11 cellular contexts compared by ENCODE assay signal in the genomic region with DNA sequence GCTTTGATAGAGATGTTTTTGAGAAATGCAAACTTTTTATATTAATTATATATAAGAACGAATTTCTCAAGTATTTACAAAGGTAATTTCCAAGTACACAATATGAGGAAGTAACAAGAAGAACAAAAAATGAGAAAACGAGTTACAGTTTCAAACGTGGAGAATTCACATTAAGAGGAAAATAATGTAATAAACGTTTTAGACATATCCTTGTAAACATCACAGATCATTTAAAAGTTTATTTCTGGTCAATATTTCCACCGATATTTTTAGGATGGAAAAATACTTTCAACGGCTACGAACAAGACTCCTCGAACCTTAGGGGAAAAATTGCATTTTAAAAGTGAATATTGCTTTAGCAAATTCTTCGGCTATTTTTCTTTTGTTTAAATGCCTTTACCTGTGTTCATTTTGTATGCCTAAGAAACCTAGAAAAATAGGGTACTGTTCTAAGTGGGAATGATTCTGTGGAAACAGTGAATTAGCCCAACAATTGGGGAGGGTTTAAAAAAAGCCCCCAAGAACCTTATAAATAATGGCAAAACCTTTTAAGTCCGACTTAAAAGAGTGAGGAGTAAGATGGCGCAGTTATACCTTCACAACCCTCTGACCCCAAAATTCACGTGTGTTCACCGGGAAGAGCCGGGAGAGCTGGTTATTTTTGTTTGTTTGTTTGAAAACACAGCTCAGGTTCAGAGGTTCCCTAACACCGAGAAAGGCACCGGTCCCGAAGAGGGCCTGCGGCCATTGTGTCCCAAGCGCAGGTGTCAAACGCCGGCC. TPM values are rescaled to one million over a fixed set of nuclear protein-coding genes. Genes with fewer than 3 reads are reported as not detected.
A peak's percentile ranks its signal among the peaks of the same experiment; 100 is the strongest.
DNase-seq lines count a peak whose midpoint lies in the region; ATAC-seq, FAIRE-seq and TF ChIP-seq lines count a peak whose summit lies in the region.
"Had no signal": no experiment of that assay in that cellular context is flagged by ENCODE, and none has a peak within 500 bp of the region (broad histone marks: within the 10 kb centered on the region; RNA-seq: fewer than 3 reads in every experiment).

No MANE protein-coding gene starts in this region.

- H3K23ac ChIP-seq in H1 (ENCODE audit: insufficient read length), result no peak overlapping the region

- no peak for TF ChIP-seq RAD21 in H1 (IDR thresholded peaks at IDR 0.05 in 1 of 2, conservative IDR thresholded peaks at IDR 0.05 in 1 of 2; ENCODE audit: low read depth in 2 of 2, low read length in 2 of 2)

- H4K5ac ChIP-seq in H1 (ENCODE audit: insufficient read length, low read depth, low read length), result no peak overlapping the region

- no peak overlapping the region for H3K18ac ChIP-seq in H1 (ENCODE audit: extremely low read depth, low read length)

- H3K4me3 Mint-ChIP-seq in CD4-positive, CD25-positive, alpha-beta regulatory T cell, result peak overlapping the region; percentile 8 to 44 (median 18)
- H3K4me3 Mint-ChIP-seq in naive thymus-derived CD4-positive, alpha-beta T cell, result peak overlapping the region in 9 of 10 donors; percentile 29 to 77 (median 69)
- H3K4me3 Mint-ChIP-seq in activated CD4-positive, alpha-beta memory T cell treated with anti-CD3 and anti-CD28 coated beads for 36 hours, result no peak overlapping the region

- no peak overlapping the region for H2BK120ac ChIP-seq in H1 (replicated peaks; ENCODE audit: low read depth, low read length)

- no peak overlapping the region for H2AK5ac ChIP-seq in H1 (ENCODE audit: low read depth, low read length)

- H3K36me3 Mint-ChIP-seq in CD4-positive, CD25-positive, alpha-beta regulatory T cell, result no peaks in the 10 kb centered on the region
- H3K36me3 Mint-ChIP-seq in naive thymus-derived CD4-positive, alpha-beta T cell, result peaks cover 0 to 7% (median 0%) of the 10 kb centered on the region in 5 donors
- no peaks in the 10 kb centered on the region for H3K36me3 Mint-ChIP-seq in activated CD4-positive, alpha-beta memory T cell treated with anti-CD3 and anti-CD28 coated beads for 36 hours
- H3K36me3 Mint-ChIP-seq: memory B cell had no signal

- no peak for TF ChIP-seq POLR2A in H1 (IDR thresholded peaks at IDR 0.05; ENCODE audit: control extremely low read depth in 1 of 2, low read depth in 2 of 2, low read length in 2 of 2)

- H4K8ac ChIP-seq in H1 (ENCODE audit: extremely low read depth, insufficient read depth, low read length), result no peak overlapping the region; the same call in 1 of the 2 replicates

- peak overlapping the region; percentile 87 to 94 for H3K4me2 ChIP-seq in H1 (ENCODE audit: insufficient read depth in 1 of 2, low read depth in 2 of 2, low read length in 2 of 2)

- H4K20me1 ChIP-seq in H1 (replicated peaks in 1 of 2; ENCODE audit: control insufficient read depth in 1 of 2, insufficient read depth in 2 of 2, low read length in 2 of 2), result peaks cover 1 to 2% of the 10 kb centered on the region in 2 experiments

- H2BK12ac ChIP-seq in H1 (ENCODE audit: low read depth, low read length), result no peak overlapping the region

- H3K4me1 Mint-ChIP-seq in CD4-positive, CD25-positive, alpha-beta regulatory T cell, result peaks cover 0 to 30% (median 14%) of the 10 kb centered on the region in 4 donors
- peaks cover 14 to 34% (median 23%) of the 10 kb centered on the region in 7 donors for H3K4me1 Mint-ChIP-seq in naive thymus-derived CD4-positive, alpha-beta T cell
- H3K4me1 Mint-ChIP-seq in activated CD4-positive, alpha-beta memory T cell treated with anti-CD3 and anti-CD28 coated beads for 36 hours (ENCODE audit: low read depth), result peaks cover 19% of the 10 kb centered on the region

- no peaks in the 10 kb centered on the region for H3K79me1 ChIP-seq in H1 (ENCODE audit: low read depth, low read length)

- ATAC-seq in CD4-positive, CD25-positive, alpha-beta regulatory T cell (ENCODE audit: low read depth in 2 of 2), result no peak
- no peak for ATAC-seq in naive thymus-derived CD4-positive, alpha-beta T cell
- ATAC-seq in GM18867 (IDR thresholded peaks at IDR 0.05; ENCODE audit: unreplicated experiment), result no peak

- H3K27ac ChIP-seq in CD4-positive, CD25-positive, alpha-beta regulatory T cell (ENCODE audit: insufficient read depth, low read length, poor library complexity, severe bottlenecking), result no peak overlapping the region
- no peak overlapping the region for H3K27ac ChIP-seq in H1 (ENCODE audit: low read depth, low read length)
- H3K27ac ChIP-seq in naive thymus-derived CD4-positive, alpha-beta T cell (ENCODE audit: low read depth, low read length), result no peak overlapping the region
- H3K27ac ChIP-seq: brain microvascular endothelial cell had no signal

- WGBS in H1 (ENCODE audit: extremely low coverage in 1 of 2, insufficient coverage in 1 of 2, insufficient read length in 1 of 2, insufficient replicate concordance in 2 of 2, low coverage in 1 of 2, low lambda C conversion rate in 2 of 2, missing lambda C conversion rate in 1 of 2), 2 experiments, result 15% methylated on average over 21 of the region's 21 CpGs; no CpG with 5 or more reads in 1 of the 2 experiments

- H3K14ac ChIP-seq in H1 (ENCODE audit: insufficient read length), result no peak overlapping the region

- POLR2A ChIA-PET in H1 (lab: Charles Lee; ENCODE audit: partially characterized antibody), result no interaction called here
- POLR2A ChIA-PET in naive thymus-derived CD4-positive, alpha-beta T cell (lab: Charles Lee), result interaction anchor here (0.5 kb wide), 1 partner anchor 27 kb away, joined by 5 read pairs; no protein-coding TSS in a partner anchor
- POLR2A ChIA-PET in activated CD4-positive, alpha-beta memory T cell treated with anti-CD3 and anti-CD28 coated beads for 36 hours (lab: Charles Lee), result no interaction called here

- H3K36me3 ChIP-seq in CD4-positive, CD25-positive, alpha-beta regulatory T cell (ENCODE audit: control insufficient read depth, insufficient read depth, low read length), result no peaks in the 10 kb centered on the region
- peaks cover 0 to 7% (median 0%) of the 10 kb centered on the region in 4 experiments; a peak in 1 of 8 replicates for H3K36me3 ChIP-seq in H1 (ENCODE audit: control insufficient read depth in 2 of 4, insufficient read depth in 4 of 4, low read length in 3 of 4)
- H3K36me3 ChIP-seq in naive thymus-derived CD4-positive, alpha-beta T cell (ENCODE audit: control insufficient read depth in 2 of 3, insufficient read depth in 3 of 3, low read length in 3 of 3), result no peaks in the 10 kb centered on the region
- H3K36me3 ChIP-seq: brain microvascular endothelial cell had no signal

- peaks cover 42% of the 10 kb centered on the region for H3K27me3 ChIP-seq in CD4-positive, CD25-positive, alpha-beta regulatory T cell (ENCODE audit: control insufficient read depth, insufficient read depth, low read length)
- H3K27me3 ChIP-seq in H1 (replicated peaks in 1 of 4; ENCODE audit: control insufficient read depth in 3 of 4, extremely low read depth in 1 of 4, insufficient read depth in 3 of 4, low read length in 3 of 4), result peaks cover 57 to 91% (median 80%) of the 10 kb centered on the region in 4 experiments
- H3K27me3 ChIP-seq in naive thymus-derived CD4-positive, alpha-beta T cell (ENCODE audit: control insufficient read depth in 2 of 2, insufficient read depth in 2 of 2, low read length in 2 of 2), result peaks cover 16 to 30% of the 10 kb centered on the region in 2 donors

- no peak for FAIRE-seq in H1 (lab: Jason Lieb, UNC)
- FAIRE-seq in HTR-8/SVneo (lab: Jason Lieb, UNC), result no peak

- H2BK20ac ChIP-seq in H1 (ENCODE audit: low read length), result no peak overlapping the region

- peaks cover 0 to 2% (median 0%) of the 10 kb centered on the region in 7 donors for H3K9me3 Mint-ChIP-seq in CD4-positive, CD25-positive, alpha-beta regulatory T cell
- H3K9me3 Mint-ChIP-seq in naive thymus-derived CD4-positive, alpha-beta T cell, result peaks cover 0 to 4% (median 0%) of the 10 kb centered on the region in 11 donors
- H3K9me3 Mint-ChIP-seq in activated CD4-positive, alpha-beta memory T cell treated with anti-CD3 and anti-CD28 coated beads for 36 hours, result no peaks in the 10 kb centered on the region
- H3K9me3 Mint-ChIP-seq: memory B cell had no signal

- intact Hi-C loops in naive thymus-derived CD4-positive, alpha-beta T cell (cut with micrococcal nuclease), result loop anchor here in 1 of 2 donors (5.0 kb wide), 2 partner anchors 51 to 799 kb away; no protein-coding TSS in a partner anchor
- intact Hi-C loops in activated CD4-positive, alpha-beta memory T cell treated with anti-CD3 and anti-CD28 coated beads for 36 hours (cut with micrococcal nuclease), result loop anchor here (5.0 to 10.0 kb wide), 3 partner anchors 39 to 797 kb away; a partner anchor contains a TSS

- no peak overlapping the region for H2BK5ac ChIP-seq in H1 (ENCODE audit: low read depth, low read length)

- no peak overlapping the region for H3K4ac ChIP-seq in H1 (replicated peaks; ENCODE audit: insufficient read length, low read depth, low read length)

- DNase-seq in CD4-positive, CD25-positive, alpha-beta regulatory T cell, result no peak
- DNase-seq in HT-29 (ENCODE audit: low spot score) (peak; percentile 91), H1 (ENCODE audit: low read depth in 1 of 2, low spot score in 2 of 2) (no peak), HTR-8/SVneo (ENCODE audit: insufficient read length, low spot score) (no peak)
- no peak for DNase-seq in naive thymus-derived CD4-positive, alpha-beta T cell
- no peak for DNase-seq in activated CD4-positive, CD25-positive, alpha-beta regulatory T cell treated with anti-CD3 and anti-CD28 coated beads, Interleukin-2, amount 50 U/mL, for 72 hours
- no peak for DNase-seq in activated CD4-positive, alpha-beta memory T cell treated with anti-CD3 and anti-CD28 coated beads for 36 hours
- DNase-seq: brain microvascular endothelial cell, NCI-H1092 had no signal

- peak overlapping the region; percentile 84; the same call in 1 of the 2 replicates for H2AFZ ChIP-seq in H1 (ENCODE audit: low read length)

- H3K4me1 ChIP-seq in CD4-positive, CD25-positive, alpha-beta regulatory T cell (ENCODE audit: control insufficient read depth, insufficient read depth, low read length, poor library complexity, severe bottlenecking), result peaks cover 40% of the 10 kb centered on the region
- peaks cover 0 to 21% (median 15%) of the 10 kb centered on the region in 4 experiments; a peak in 5 of 7 replicates for H3K4me1 ChIP-seq in H1 (replicated peaks in 1 of 4; ENCODE audit: control insufficient read depth in 3 of 4, insufficient read depth in 4 of 4, low read length in 3 of 4)
- peaks cover 8 to 25% of the 10 kb centered on the region in 2 donors for H3K4me1 ChIP-seq in naive thymus-derived CD4-positive, alpha-beta T cell (ENCODE audit: control insufficient read depth in 2 of 2, insufficient read depth in 2 of 2, low read length in 2 of 2)

- TF ChIP-seq CTCF in H1 (IDR thresholded peaks at IDR 0.05; ENCODE audit: control extremely low read depth in 1 of 3, insufficient read depth in 1 of 3, low read depth in 1 of 3, low read length in 3 of 3), result no peak

- no peaks in the 10 kb centered on the region for H3K9me3 ChIP-seq in CD4-positive, CD25-positive, alpha-beta regulatory T cell (ENCODE audit: control insufficient read depth in 2 of 2, low read length in 2 of 2)
- no peaks in the 10 kb centered on the region for H3K9me3 ChIP-seq in H1 (ENCODE audit: insufficient read depth in 2 of 2, low read depth in 1 of 2, low read length in 1 of 2)
- no peaks in the 10 kb centered on the region for H3K9me3 ChIP-seq in naive thymus-derived CD4-positive, alpha-beta T cell (ENCODE audit: control insufficient read depth in 2 of 3, low read length in 3 of 3)

- no peak overlapping the region for H2BK15ac ChIP-seq in H1 (ENCODE audit: low read length)

- H3K27me3 Mint-ChIP-seq in CD4-positive, CD25-positive, alpha-beta regulatory T cell, result peaks cover 76% of the 10 kb centered on the region
- peaks cover 60 to 89% (median 73%) of the 10 kb centered on the region in 5 donors for H3K27me3 Mint-ChIP-seq in naive thymus-derived CD4-positive, alpha-beta T cell
- peaks cover 63% of the 10 kb centered on the region for H3K27me3 Mint-ChIP-seq in activated CD4-positive, alpha-beta memory T cell treated with anti-CD3 and anti-CD28 coated beads for 36 hours

- peaks cover 18% of the 10 kb centered on the region; the same call in 1 of the 2 replicates for H3K23me2 ChIP-seq in H1 (ENCODE audit: low read depth, low read length)

- no peak overlapping the region for H3K27ac Mint-ChIP-seq in CD4-positive, CD25-positive, alpha-beta regulatory T cell
- H3K27ac Mint-ChIP-seq in naive thymus-derived CD4-positive, alpha-beta T cell, result no peak overlapping the region
- H3K27ac Mint-ChIP-seq in activated CD4-positive, alpha-beta memory T cell treated with anti-CD3 and anti-CD28 coated beads for 36 hours, result no peak overlapping the region
- H3K27ac Mint-ChIP-seq: memory B cell had no signal

- CTCF ChIA-PET in H1 (lab: Charles Lee; ENCODE audit: partially characterized antibody), result no interaction called here
- CTCF ChIA-PET in naive thymus-derived CD4-positive, alpha-beta T cell (lab: Charles Lee), result no interaction called here
- CTCF ChIA-PET in activated CD4-positive, alpha-beta memory T cell treated with anti-CD3 and anti-CD28 coated beads for 36 hours (lab: Charles Lee), result no interaction called here

- no peak for TF ChIP-seq EP300 in H1 (IDR thresholded peaks at IDR 0.05; ENCODE audit: borderline replicate concordance in 1 of 2, low read depth in 2 of 2, low read length in 2 of 2)

- H3K9ac ChIP-seq in H1 (replicated peaks in 1 of 4; ENCODE audit: extremely low read depth in 1 of 4, low read depth in 3 of 4, low read length in 3 of 4), result no peak overlapping the region

- H3K4me3 ChIP-seq in CD4-positive, CD25-positive, alpha-beta regulatory T cell (ENCODE audit: low read depth, low read length), result no peak overlapping the region
- peak overlapping the region; percentile 10 to 69 (median 38); a peak in 7 of 8 replicates for H3K4me3 ChIP-seq in H1 (ENCODE audit: extremely low read depth in 1 of 4, insufficient read depth in 2 of 4, low read depth in 3 of 4, low read length in 4 of 4)
- H3K4me3 ChIP-seq in naive thymus-derived CD4-positive, alpha-beta T cell (ENCODE audit: low read length), result no peak overlapping the region

- no peak overlapping the region for H3K56ac ChIP-seq in H1 (replicated peaks; ENCODE audit: insufficient read length, low read depth, low read length)

- H3K79me2 ChIP-seq in H1 (ENCODE audit: control insufficient read depth in 1 of 2, insufficient read depth in 2 of 2, low read length in 2 of 2), result no peaks in the 10 kb centered on the region

- H4K91ac ChIP-seq in H1 (replicated peaks; ENCODE audit: insufficient read length, low read length), result no peak overlapping the region

RNA-seq across cellular contexts. Expression of a gene that starts 3.3 kb away (rescaled TPM):
- total RNA-seq in CD4-positive, CD25-positive, alpha-beta regulatory T cell, result not detected
- polyA plus RNA-seq in CD4-positive, CD25-positive, alpha-beta regulatory T cell, result not detected
- 66.0 and 91.4 TPM in 2 replicates for total RNA-seq in HT-29 (2014; rRNA removed; shearing (Covaris generic))
- 0.13 TPM in 1 of 2 replicates, not detected in the other for total RNA-seq in H1 (2021; fragmentation: NEBNext Ultra II Directional; extraction: Animal tissue kit (Norgen Biotek cat#: 25700))
- 0.28 and 0.30 TPM in 2 replicates for polyA plus RNA-seq in H1 (2011; rRNA removed)
- 0.17 TPM for polyA plus RNA-seq in H1 (2011; cell fraction: cytosol; rRNA removed)
- 0.40 TPM for polyA plus RNA-seq in H1 (2011; cell fraction: nucleus; rRNA removed)
- polyA plus RNA-seq in H1 (2012, experiment 1 of 2), result 0.17 to 0.58 TPM (median 0.27 TPM) in 4 replicates
- polyA plus RNA-seq in H1 (2012, experiment 2 of 2), result 0.17 TPM
- 0.12 TPM for polyA plus RNA-seq in H1 (2013, experiment 1 of 2)
- polyA plus RNA-seq in H1 (2013, experiment 2 of 2), result 0.11 TPM
- polyA minus RNA-seq in H1 (2011; rRNA and poly(A)+ RNA removed), result 0.20 and 0.22 TPM in 2 replicates
- polyA minus RNA-seq in H1 (2011; cell fraction: cytosol; rRNA and poly(A)+ RNA removed), result not detected
- polyA minus RNA-seq in H1 (2011; cell fraction: nucleus; rRNA and poly(A)+ RNA removed), result not detected
- total RNA-seq in naive thymus-derived CD4-positive, alpha-beta T cell, result 1 to 10 TPM in 1 of 5 experiments, not detected in 4; 1.4 TPM
- polyA plus RNA-seq in naive thymus-derived CD4-positive, alpha-beta T cell, result not detected
- not detected for total RNA-seq in activated CD4-positive, alpha-beta memory T cell treated with anti-CD3 and anti-CD28 coated beads for 36 hours

Comparison
In these comparisons a context has a peak if more than half of its experiments do, and no peak if none do; other contexts are left out.
1. H3K4me3 ChIP-seq: peak in H1 (4 of 4); none in CD4-positive, CD25-positive, alpha-beta regulatory T cell (single experiment) and naive thymus-derived CD4-positive, alpha-beta T cell (single experiment).
2. RNA of a gene that starts 3.3 kb away (total RNA-seq): 66.0 to 91.4 TPM in HT-29; 0.13 TPM in H1, not detected in activated CD4-positive, alpha-beta memory T cell treated with anti-CD3 and anti-CD28 coated beads for 36 hours, not detected in CD4-positive, CD25-positive, alpha-beta regulatory T cell (single experiment) and 1.4 TPM in naive thymus-derived CD4-positive, alpha-beta T cell; every median in the first group is over 10 times any median in the second.